8 cellular contexts compared by ENCODE assay signal in genomic region chr19:2461751-2462634, GRCh38. TPM values are rescaled to one million over a fixed set of nuclear protein-coding genes. Genes with fewer than 3 reads are reported as not detected.
DNase-seq lines count a peak whose midpoint lies in the region; FAIRE-seq and TF ChIP-seq lines count a peak whose summit lies in the region.

No MANE protein-coding gene starts in this region.

- peak overlapping the region; percentile 88 for H3K18ac ChIP-seq in trophoblast cell (ENCODE audit: low read length)

- H3K4me2 ChIP-seq in trophoblast cell (ENCODE audit: low read length): peak overlapping the region; percentile 76

- H3K9me3 ChIP-seq in AG04450 (ENCODE audit: control insufficient read depth, insufficient read depth, low read length) (no peaks in the 10 kb centered on the region; the same call in 1 of the 2 replicates), trophoblast cell (ENCODE audit: insufficient read depth, low read depth, low read length) (no peaks in the 10 kb centered on the region)

- H3K27ac ChIP-seq in AG04450 (ENCODE audit: low read depth, low read length) (no peak overlapping the region), trophoblast cell (ENCODE audit: low read depth, low read length) (peak overlapping the region; percentile 64)

- H4K12ac ChIP-seq in trophoblast cell (ENCODE audit: low read depth, low read length): peak overlapping the region; percentile 98

- CTCF ChIA-PET in AG04450 (lab: Charles Lee): interaction anchor here (0.7 to 1.7 kb wide), 2 partner anchors 126 to 149 kb away, joined by 5 to 12 read pairs; no protein-coding TSS in a partner anchor

- peak overlapping the region; percentile 94 for H2BK5ac ChIP-seq in trophoblast cell (ENCODE audit: low read depth, low read length, poor library complexity)

- H3K79me1 ChIP-seq in trophoblast cell (ENCODE audit: low read length): peaks cover 14% of the 10 kb centered on the region

- H2AFZ ChIP-seq in trophoblast cell (ENCODE audit: insufficient read depth, low read length, poor library complexity): peak overlapping the region; percentile 92

- peak overlapping the region; percentile 95 for H4K8ac ChIP-seq in trophoblast cell (ENCODE audit: low read depth, low read length)

- peak overlapping the region; percentile 96 for H3K14ac ChIP-seq in trophoblast cell (ENCODE audit: low read length)

- H3K9ac ChIP-seq in trophoblast cell (ENCODE audit: low read length): peak overlapping the region; percentile 65

- peak overlapping the region; percentile 96 for H4K91ac ChIP-seq in trophoblast cell (ENCODE audit: low read depth, low read length)

- peaks cover 7% of the 10 kb centered on the region for H3K79me2 ChIP-seq in trophoblast cell (ENCODE audit: control insufficient read depth, insufficient read depth, low read length, poor library complexity)

- POLR2A ChIA-PET in AG04450 (lab: Yijun Ruan, JAX): interaction anchor here (0.6 to 3.5 kb wide), 2 partner anchors 15 to 81 kb away, joined by 4 to 38 read pairs; partner anchors contain the start of gene GADD45B

- DNase-seq in AG04450 (ENCODE audit: low read depth, low spot score): no peak
- DNase-seq in GM18507 (ENCODE audit: extremely low spot score, insufficient read length, low read depth): no peak
- DNase-seq in NCI-H345 treated with DMSO at 0.1 percent for 48 hours (lab: John Stamatoyannopoulos, UW; ENCODE audit: unreplicated experiment): peak; percentile 51
- DNase-seq in activated effector memory CD4-positive, alpha-beta T cell treated with Interleukin-2 at 50 U/mL for 16 hours: peak; percentile 36
- peak; percentile 73 for DNase-seq in glomerular visceral epithelial cell (ENCODE audit: extremely low spot score)
- peak in 1 of 2 donors; percentile 53 for DNase-seq in trophoblast cell
- DNase-seq in UCSD-AML1 (lab: John Stamatoyannopoulos, UW; ENCODE audit: unreplicated experiment): no peak
- no peak for DNase-seq in NCI-H526 treated with DMSO at 0.1 percent for 48 hours (lab: John Stamatoyannopoulos, UW)

- peak overlapping the region; percentile 68 for H2AK5ac ChIP-seq in trophoblast cell (ENCODE audit: low read length)

- no peak overlapping the region for H3K23ac ChIP-seq in trophoblast cell (ENCODE audit: low read length)

- H3K4ac ChIP-seq in trophoblast cell (ENCODE audit: low read depth, low read length): peak overlapping the region; percentile 83

- FAIRE-seq in GM18507 (lab: Jason Lieb, UNC): peak; percentile 86

- WGBS in trophoblast cell (ENCODE audit: extremely low coverage, insufficient coverage, insufficient read length): no CpG with 5 or more reads among the region's 62 CpGs

- peak overlapping the region; percentile 73 for H3K4me3 ChIP-seq in AG04450 (ENCODE audit: low read depth, low read length)
- peak overlapping the region; percentile 75 for H3K4me3 ChIP-seq in trophoblast cell (ENCODE audit: low read depth, low read length)

- no peaks in the 10 kb centered on the region for H3K36me3 ChIP-seq in trophoblast cell (ENCODE audit: control insufficient read depth in 1 of 2, insufficient read depth in 2 of 2, low read length in 2 of 2)

- peak overlapping the region; percentile 72 for H2BK12ac ChIP-seq in trophoblast cell (ENCODE audit: low read length)

- H3K4me1 ChIP-seq in trophoblast cell (ENCODE audit: control insufficient read depth in 1 of 2, insufficient read depth in 2 of 2, low read length in 2 of 2): peaks cover 2 to 5% of the 10 kb centered on the region in 2 experiments

- H3K27me3 ChIP-seq in AG04450 (ENCODE audit: control insufficient read depth, insufficient read depth, low read length): no peaks in the 10 kb centered on the region
- no peaks in the 10 kb centered on the region for H3K27me3 ChIP-seq in trophoblast cell (ENCODE audit: insufficient read depth, low read length)

- peak; percentile 25 for TF ChIP-seq CTCF in AG04450 (IDR thresholded peaks at IDR 0.05; ENCODE audit: low read depth, low read length)

- peak overlapping the region; percentile 99 for H2BK120ac ChIP-seq in trophoblast cell (ENCODE audit: insufficient read depth, low read length, poor library complexity)

RNA-seq across cellular contexts. Expression of gene LMNB2, which starts 5.2 kb away (rescaled TPM):
- polyA plus RNA-seq in AG04450 (2011; rRNA removed): 49.5 and 54.3 TPM in 2 replicates
- polyA minus RNA-seq in AG04450 (2011; rRNA and poly(A)+ RNA removed): 45.7 and 54.0 TPM in 2 replicates
- polyA plus RNA-seq in trophoblast cell (2013): 103 and 105 TPM in 2 replicates

RNA-seq across cellular contexts. Expression of gene GADD45B, which starts 13.9 kb away (rescaled TPM):
- 18.5 and 24.8 TPM in 2 replicates for polyA plus RNA-seq in AG04450 (2011; rRNA removed)
- polyA minus RNA-seq in AG04450 (2011; rRNA and poly(A)+ RNA removed): 18.6 and 29.1 TPM in 2 replicates
- 89.4 and 93.2 TPM in 2 replicates for polyA plus RNA-seq in trophoblast cell (2013)

RNA-seq across cellular contexts. Expression of gene TIMM13, which starts 34.6 kb away (rescaled TPM):
- polyA plus RNA-seq in AG04450 (2011; rRNA removed): 21.6 and 34.3 TPM in 2 replicates
- polyA minus RNA-seq in AG04450 (2011; rRNA and poly(A)+ RNA removed): 6.3 and 7.3 TPM in 2 replicates
- 79.5 and 82.1 TPM in 2 replicates for polyA plus RNA-seq in trophoblast cell (2013)

Comparison
In these comparisons a context has a peak if more than half of its experiments do, and no peak if none do; other contexts are left out.
1. DNase-seq: peak in NCI-H345 treated with DMSO at 0.1 percent for 48 hours (single experiment), activated effector memory CD4-positive, alpha-beta T cell treated with Interleukin-2 at 50 U/mL for 16 hours (single experiment) and glomerular visceral epithelial cell (single experiment); none in AG04450 (single experiment), GM18507 (single experiment), UCSD-AML1 (single experiment) and NCI-H526 treated with DMSO at 0.1 percent for 48 hours (single experiment).